8 cellular contexts compared by ENCODE assay signal in genomic region chr1:186155594-186155993, GRCh38.
DNase-seq lines count a peak whose midpoint lies in the region; ATAC-seq and TF ChIP-seq lines count a peak whose summit lies in the region.

No MANE protein-coding gene starts in this region.

- POLR2A ChIA-PET in activated CD4-positive, alpha-beta T cell treated with anti-CD3 and anti-CD28 coated beads, Interleukin-2, amount 10 ng/mL, durations not matched to agents 7 days and 5 days (lab: Charles Lee): no interaction called here

- TF ChIP-seq CTCF in choroid plexus epithelial cell (conservative IDR thresholded peaks at IDR 0.05; ENCODE audit: low read depth, low read length): peak; percentile 74
- TF ChIP-seq CTCF in neural crest cell (conservative IDR thresholded peaks at IDR 0.05): peak; percentile 66

- no peak overlapping the region for H3K4me3 Mint-ChIP-seq in activated CD4-positive, alpha-beta T cell treated with anti-CD3 and anti-CD28 coated beads, Interleukin-2, amount 10 ng/mL, durations not matched to agents 7 days and 5 days
- H3K4me3 Mint-ChIP-seq in neural crest cell: no peak overlapping the region

- H3K4me1 Mint-ChIP-seq in activated CD4-positive, alpha-beta T cell treated with anti-CD3 and anti-CD28 coated beads, Interleukin-2, amount 10 ng/mL, durations not matched to agents 7 days and 5 days: no peaks in the 10 kb centered on the region
- H3K4me1 Mint-ChIP-seq in neural crest cell: peaks cover 35% of the 10 kb centered on the region

- no peak overlapping the region for H3K27ac Mint-ChIP-seq in activated CD4-positive, alpha-beta T cell treated with anti-CD3 and anti-CD28 coated beads, Interleukin-2, amount 10 ng/mL, durations not matched to agents 7 days and 5 days
- no peak overlapping the region for H3K27ac Mint-ChIP-seq in neural crest cell (ENCODE audit: unreplicated experiment)

- no peaks in the 10 kb centered on the region for H3K9me3 Mint-ChIP-seq in activated CD4-positive, alpha-beta T cell treated with anti-CD3 and anti-CD28 coated beads, Interleukin-2, amount 10 ng/mL, durations not matched to agents 7 days and 5 days
- no peaks in the 10 kb centered on the region for H3K9me3 Mint-ChIP-seq in neural crest cell

- ATAC-seq in HG02642 (IDR thresholded peaks at IDR 0.05; ENCODE audit: poor library complexity, unreplicated experiment): peak; percentile 80

- H3K27me3 Mint-ChIP-seq in activated CD4-positive, alpha-beta T cell treated with anti-CD3 and anti-CD28 coated beads, Interleukin-2, amount 10 ng/mL, durations not matched to agents 7 days and 5 days: peaks cover 12% of the 10 kb centered on the region
- no peaks in the 10 kb centered on the region for H3K27me3 Mint-ChIP-seq in neural crest cell (ENCODE audit: low read depth)

- H3K36me3 Mint-ChIP-seq in activated CD4-positive, alpha-beta T cell treated with anti-CD3 and anti-CD28 coated beads, Interleukin-2, amount 10 ng/mL, durations not matched to agents 7 days and 5 days (ENCODE audit: low read depth): no peaks in the 10 kb centered on the region
- H3K36me3 Mint-ChIP-seq in neural crest cell (ENCODE audit: low read depth): no peaks in the 10 kb centered on the region

- H3K4me3 ChIP-seq in choroid plexus epithelial cell (ENCODE audit: low read depth, low read length): no peak overlapping the region

- CTCF ChIA-PET in activated CD4-positive, alpha-beta T cell treated with anti-CD3 and anti-CD28 coated beads, Interleukin-2, amount 10 ng/mL, durations not matched to agents 7 days and 5 days (lab: Charles Lee): interaction anchor here (0.6 to 1.0 kb wide), 2 partner anchors 10 to 14 kb away, joined by 3 read pairs; no protein-coding TSS in a partner anchor

- DNase-seq in activated CD4-positive, alpha-beta T cell treated with anti-CD3 and anti-CD28 coated beads, Interleukin-2, amount 10 ng/mL, durations not matched to agents 7 days and 5 days: peak; percentile 24
- DNase-seq in activated CD4-positive, alpha-beta T cell treated with anti-CD3 and anti-CD28 coated beads for 48 hours: no peak
- DNase-seq in NCI-H82 (lab: John Stamatoyannopoulos, UW) (peak; percentile 63), choroid plexus epithelial cell (ENCODE audit: low read depth) (peak; percentile 85), neural crest cell (ENCODE audit: low read depth, low spot score) (no peak), NCI-H1436 treated with DMSO at 0.1 percent for 48 hours (lab: John Stamatoyannopoulos, UW) (no peak), activated gamma-delta T cell treated with Interleukin-2 at 50 U/mL for 16 hours (no peak)

Comparison
In these comparisons a context has a peak if more than half of its experiments do, and no peak if none do; other contexts are left out.
1. DNase-seq: peak in activated CD4-positive, alpha-beta T cell treated with anti-CD3 and anti-CD28 coated beads, Interleukin-2, amount 10 ng/mL, durations not matched to agents 7 days and 5 days (single experiment), NCI-H82 (single experiment) and choroid plexus epithelial cell (single experiment); none in activated CD4-positive, alpha-beta T cell treated with anti-CD3 and anti-CD28 coated beads for 48 hours (single experiment), neural crest cell (single experiment), NCI-H1436 treated with DMSO at 0.1 percent for 48 hours (single experiment) and activated gamma-delta T cell treated with Interleukin-2 at 50 U/mL for 16 hours (single experiment).